1 cellular context compared by ENCODE assay signal in the genomic region with DNA sequence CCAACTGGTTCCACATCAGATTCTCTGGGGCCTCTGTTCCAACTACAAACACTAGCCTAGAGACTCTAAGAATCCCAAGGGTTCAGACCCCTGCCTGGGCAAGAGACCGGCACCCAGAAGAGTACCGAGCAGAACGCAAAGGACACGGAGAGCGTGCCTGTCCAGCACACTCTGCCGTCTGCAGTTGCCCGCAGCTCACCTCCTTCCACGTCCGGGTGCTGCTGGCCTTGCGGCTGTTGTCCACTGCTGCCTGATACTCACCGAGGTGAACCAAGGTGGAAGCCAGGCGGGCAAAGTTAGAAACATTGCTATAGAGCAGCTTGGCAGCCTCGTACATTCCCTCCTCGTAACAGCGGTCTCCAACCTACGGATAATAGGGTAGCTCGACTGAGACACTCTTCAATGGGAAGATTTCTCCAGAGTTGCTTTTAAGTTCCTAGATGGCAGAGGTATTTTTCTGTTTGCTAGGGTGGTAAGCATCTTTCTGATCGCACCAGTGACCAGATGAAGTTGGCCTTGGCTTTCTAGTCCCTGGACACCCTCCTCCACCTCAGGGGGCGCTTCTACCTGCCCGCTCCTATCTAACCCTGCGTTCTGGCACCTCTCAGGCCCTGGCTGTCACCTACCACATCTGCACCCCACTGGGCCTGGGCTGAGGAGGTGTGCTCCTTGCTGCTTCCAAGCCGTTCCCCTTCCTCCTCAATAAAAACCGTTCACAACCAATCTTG.
TF ChIP-seq lines count a peak whose summit lies in the region.

No MANE protein-coding gene starts in this region.

TF ChIP-seq in K562, 482 proteins besides CTCF, POLR2A, EP300 and RAD21 (continued from another document and continues in another):
- TF ChIP-seq ZBTB43 (CRISPR knock-in tag; IDR thresholded peaks at IDR 0.05) (no peak), GABPA (tag; conservative IDR thresholded peaks at IDR 0.05; ENCODE audit: low read depth) (no peak), ZSCAN32 (CRISPR knock-in tag; IDR thresholded peaks at IDR 0.05) (no peak), GMEB1 (CRISPR knock-in tag; IDR thresholded peaks at IDR 0.05) (no peak), ARID2 (IDR thresholded peaks at IDR 0.05) (no peak), ZNF830 (CRISPR knock-in tag; IDR thresholded peaks at IDR 0.05) (no peak), SP2 (IDR thresholded peaks at IDR 0.05; ENCODE audit: extremely low read depth, low read depth, low read length, poor library complexity, severe bottlenecking) (no peak), TAF9B (IDR thresholded peaks at IDR 0.05; ENCODE audit: partially characterized antibody) (no peak), NCOA4 (IDR thresholded peaks at IDR 0.05; ENCODE audit: partially characterized antibody) (no peak), HNRNPH1 (optimal IDR thresholded peaks at IDR 0.05; ENCODE audit: low read depth, low read length) (no peak), MBD1 (CRISPR knock-in tag; IDR thresholded peaks at IDR 0.05) (no peak), CHD1 (IDR thresholded peaks at IDR 0.05; ENCODE audit: low read length) (no peak), SMARCA4 (IDR thresholded peaks at IDR 0.05) (no peak), POLR3A (IDR thresholded peaks at IDR 0.05; ENCODE audit: borderline replicate concordance, extremely low read depth, insufficient read depth, insufficient read length) (no peak), BACH1 (tag; IDR thresholded peaks at IDR 0.05) (no peak), BRF1 (IDR thresholded peaks at IDR 0.05; ENCODE audit: borderline replicate concordance, extremely low read depth, insufficient read length) (no peak), POU5F1 (IDR thresholded peaks at IDR 0.05; ENCODE audit: borderline replicate concordance, low read depth, low read length, partially characterized antibody) (no peak), TOE1 (IDR thresholded peaks at IDR 0.05; ENCODE audit: borderline replicate concordance) (no peak), TOE1 (CRISPR knock-in tag; IDR thresholded peaks at IDR 0.05; ENCODE audit: borderline replicate concordance, low read depth) (no peak), BCOR (IDR thresholded peaks at IDR 0.05) (no peak), NFIX (CRISPR knock-in tag; IDR thresholded peaks at IDR 0.05; ENCODE audit: low read depth) (no peak), ZC3H4 (CRISPR knock-in tag; IDR thresholded peaks at IDR 0.05; ENCODE audit: borderline replicate concordance) (peak; percentile 73; the same call in 1 of the 2 replicates), ZNF609 (CRISPR knock-in tag; IDR thresholded peaks at IDR 0.05; ENCODE audit: borderline replicate concordance) (no peak), ZNF584 (CRISPR knock-in tag; IDR thresholded peaks at IDR 0.05; ENCODE audit: low read depth) (no peak), ZNF644 (tag; IDR thresholded peaks at IDR 0.05; ENCODE audit: low read depth) (no peak), ZNF253 (CRISPR knock-in tag; conservative IDR thresholded peaks at IDR 0.05) (no peak), MTA2 (IDR thresholded peaks at IDR 0.05; ENCODE audit: low read depth) (no peak), MYBL2 (IDR thresholded peaks at IDR 0.05; ENCODE audit: low read depth) (no peak), MYBL2 (CRISPR knock-in tag; IDR thresholded peaks at IDR 0.05; ENCODE audit: borderline replicate concordance) (no peak), ZFPM2 (CRISPR knock-in tag; IDR thresholded peaks at IDR 0.05) (no peak), ZNF740 (CRISPR knock-in tag; IDR thresholded peaks at IDR 0.05) (no peak), ZNF740 (tag; IDR thresholded peaks at IDR 0.05) (peak in 1 of 2 experiments; percentile 16; a peak in 1 of 4 replicates), ZNF408 (CRISPR knock-in tag; IDR thresholded peaks at IDR 0.05; ENCODE audit: low read depth) (no peak)
- TF ChIP-seq, protein P1, sequence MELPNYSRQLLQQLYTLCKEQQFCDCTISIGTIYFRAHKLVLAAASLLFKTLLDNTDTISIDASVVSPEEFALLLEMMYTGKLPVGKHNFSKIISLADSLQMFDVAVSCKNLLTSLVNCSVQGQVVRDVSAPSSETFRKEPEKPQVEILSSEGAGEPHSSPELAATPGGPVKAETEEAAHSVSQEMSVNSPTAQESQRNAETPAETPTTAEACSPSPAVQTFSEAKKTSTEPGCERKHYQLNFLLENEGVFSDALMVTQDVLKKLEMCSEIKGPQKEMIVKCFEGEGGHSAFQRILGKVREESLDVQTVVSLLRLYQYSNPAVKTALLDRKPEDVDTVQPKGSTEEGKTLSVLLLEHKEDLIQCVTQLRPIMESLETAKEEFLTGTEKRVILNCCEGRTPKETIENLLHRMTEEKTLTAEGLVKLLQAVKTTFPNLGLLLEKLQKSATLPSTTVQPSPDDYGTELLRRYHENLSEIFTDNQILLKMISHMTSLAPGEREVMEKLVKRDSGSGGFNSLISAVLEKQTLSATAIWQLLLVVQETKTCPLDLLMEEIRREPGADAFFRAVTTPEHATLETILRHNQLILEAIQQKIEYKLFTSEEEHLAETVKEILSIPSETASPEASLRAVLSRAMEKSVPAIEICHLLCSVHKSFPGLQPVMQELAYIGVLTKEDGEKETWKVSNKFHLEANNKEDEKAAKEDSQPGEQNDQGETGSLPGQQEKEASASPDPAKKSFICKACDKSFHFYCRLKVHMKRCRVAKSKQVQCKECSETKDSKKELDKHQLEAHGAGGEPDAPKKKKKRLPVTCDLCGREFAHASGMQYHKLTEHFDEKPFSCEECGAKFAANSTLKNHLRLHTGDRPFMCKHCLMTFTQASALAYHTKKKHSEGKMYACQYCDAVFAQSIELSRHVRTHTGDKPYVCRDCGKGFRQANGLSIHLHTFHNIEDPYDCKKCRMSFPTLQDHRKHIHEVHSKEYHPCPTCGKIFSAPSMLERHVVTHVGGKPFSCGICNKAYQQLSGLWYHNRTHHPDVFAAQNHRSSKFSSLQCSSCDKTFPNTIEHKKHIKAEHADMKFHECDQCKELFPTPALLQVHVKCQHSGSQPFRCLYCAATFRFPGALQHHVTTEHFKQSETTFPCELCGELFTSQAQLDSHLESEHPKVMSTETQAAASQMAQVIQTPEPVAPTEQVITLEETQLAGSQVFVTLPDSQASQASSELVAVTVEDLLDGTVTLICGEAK (IDR thresholded peaks at IDR 0.05): no peak
- TF ChIP-seq, protein P1 (CRISPR knock-in tag; IDR thresholded peaks at IDR 0.05): peak; percentile 30; the same call in 1 of the 2 replicates
